In the genomic region with DNA sequence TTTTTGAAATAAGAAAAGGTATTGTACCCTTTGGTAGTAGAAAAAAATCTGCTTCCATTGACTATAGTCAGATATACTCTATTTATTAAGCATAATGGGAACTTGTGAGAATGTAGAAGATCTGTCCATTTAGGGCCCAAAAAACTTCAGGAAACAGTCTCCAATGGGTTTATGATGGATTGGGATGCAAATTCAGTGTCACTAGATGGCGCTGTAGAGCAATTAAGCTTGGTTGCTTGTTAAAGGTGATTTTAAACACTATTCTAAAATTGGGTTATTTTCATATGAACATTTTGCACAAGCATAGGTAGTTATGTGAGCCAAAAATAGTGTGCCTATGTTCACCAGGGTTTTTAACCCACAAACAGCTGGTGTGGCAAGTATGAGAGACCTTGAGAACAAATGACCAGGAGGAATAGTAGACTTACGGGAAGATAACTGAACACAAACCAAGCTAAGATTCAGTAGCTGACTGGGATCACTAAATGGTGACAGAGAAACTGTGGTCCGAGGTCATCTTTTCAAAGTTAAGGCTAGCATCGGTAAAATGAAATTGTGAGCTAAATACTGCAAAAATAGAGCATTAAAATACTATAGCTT, we compare ENCODE assay signal across 8 cellular contexts.
DNase-seq lines count a peak whose midpoint lies in the region; ATAC-seq and TF ChIP-seq lines count a peak whose summit lies in the region.

No MANE protein-coding gene starts in this region.

- H3K27ac Mint-ChIP-seq in activated T-helper 1 cell treated with anti-CD3 and anti-CD28 coated beads, Interleukin-12 subunit alpha, Interleukin-12 subunit beta, Interleukin-2, Interleukin-4 antibody, amounts not matched to agents 30 ng/mL and 10 ng/mL and 1 ng/mL, durations not matched to agents 14 hours and 24 hours and 36 hours = no peak overlapping the region

- peaks cover 4% of the 10 kb centered on the region for H3K4me1 Mint-ChIP-seq in activated T-helper 1 cell treated with anti-CD3 and anti-CD28 coated beads, Interleukin-12 subunit alpha, Interleukin-12 subunit beta, Interleukin-2, Interleukin-4 antibody, amounts not matched to agents 30 ng/mL and 10 ng/mL and 1 ng/mL, durations not matched to agents 14 hours and 24 hours and 36 hours (ENCODE audit: low read depth)

- H3K36me3 ChIP-seq in BJ (ENCODE audit: control insufficient read depth, insufficient read depth, low read length) = no peaks in the 10 kb centered on the region
- no peaks in the 10 kb centered on the region for H3K36me3 ChIP-seq in lung (ENCODE audit: control insufficient read depth in 2 of 2, insufficient read depth in 2 of 2, low read length in 2 of 2)

- no peak overlapping the region for H3K4me3 Mint-ChIP-seq in activated T-helper 1 cell treated with anti-CD3 and anti-CD28 coated beads, Interleukin-12 subunit alpha, Interleukin-12 subunit beta, Interleukin-2, Interleukin-4 antibody, amounts not matched to agents 30 ng/mL and 10 ng/mL and 1 ng/mL, durations not matched to agents 14 hours and 24 hours and 36 hours

- ATAC-seq in lung (ENCODE audit: insufficient read depth, low FRiP score) = no peak
- no peak for ATAC-seq in HG02588 (IDR thresholded peaks at IDR 0.05; ENCODE audit: unreplicated experiment)
- ATAC-seq in GM18502 (IDR thresholded peaks at IDR 0.05; ENCODE audit: poor library complexity, unreplicated experiment) = no peak

- H3K27ac ChIP-seq in lung (ENCODE audit: low read depth in 1 of 2, low read length in 1 of 2) = no peak overlapping the region

- no peaks in the 10 kb centered on the region for H3K9me3 Mint-ChIP-seq in activated T-helper 1 cell treated with anti-CD3 and anti-CD28 coated beads, Interleukin-12 subunit alpha, Interleukin-12 subunit beta, Interleukin-2, Interleukin-4 antibody, amounts not matched to agents 30 ng/mL and 10 ng/mL and 1 ng/mL, durations not matched to agents 14 hours and 24 hours and 36 hours

- H3K4me1 ChIP-seq in lung (ENCODE audit: control insufficient read depth in 2 of 2, insufficient read depth in 2 of 2, low read length in 2 of 2) = no peaks in the 10 kb centered on the region

- 65 to 69% methylated on average over 4 of the region's 4 CpGs for WGBS in lung, 2 donors

- H3K27me3 ChIP-seq in BJ (ENCODE audit: control insufficient read depth, insufficient read depth, low read length) (peaks cover 2% of the 10 kb centered on the region; the same call in 1 of the 2 replicates), lung (ENCODE audit: control insufficient read depth, insufficient read depth) (no peaks in the 10 kb centered on the region)

- TF ChIP-seq CTCF in BJ (IDR thresholded peaks at IDR 0.05; ENCODE audit: insufficient read depth, low read depth, low read length) (peak; percentile 76), GM10266 (IDR thresholded peaks at IDR 0.05; ENCODE audit: control insufficient read depth, insufficient read depth, low read depth, missing control alignments) (peak; percentile 68), lung (IDR thresholded peaks at IDR 0.05; ENCODE audit: control extremely low read depth, extremely low read depth) (peak; percentile 39)

- no peaks in the 10 kb centered on the region for H3K9me3 ChIP-seq in lung (ENCODE audit: control insufficient read depth in 2 of 2, insufficient read depth in 1 of 2, low read length in 1 of 2)

- CTCF ChIA-PET in BJ (lab: Yijun Ruan, JAX) = interaction anchor here (0.6 to 3.1 kb wide), 18 partner anchors 9 to 1002 kb away, joined by 3 to 40 read pairs (median 4); no protein-coding TSS in a partner anchor

- no peak for DNase-seq in BJ (ENCODE audit: low read depth)
- DNase-seq in GM10266 (ENCODE audit: extremely low spot score) = no peak
- DNase-seq in NCI-H2171 (lab: John Stamatoyannopoulos, UW) = peak; percentile 8
- peak; percentile 34 for DNase-seq in brain pericyte (ENCODE audit: low read depth, low spot score)
- peak; percentile 33 for DNase-seq in lung (ENCODE audit: low spot score)
- no peak for DNase-seq in activated T-helper 1 cell treated with anti-CD3 and anti-CD28 coated beads, Interleukin-12 subunit alpha, Interleukin-12 subunit beta, Interleukin-2, Interleukin-4 antibody, amounts not matched to agents 30 ng/mL and 10 ng/mL and 1 ng/mL, durations not matched to agents 14 hours and 24 hours and 36 hours (ENCODE audit: low spot score)

- H3K4me3 ChIP-seq in BJ (ENCODE audit: low read depth, low read length) (no peak overlapping the region), lung (no peak overlapping the region)

- peaks cover 15% of the 10 kb centered on the region for H3K27me3 Mint-ChIP-seq in activated T-helper 1 cell treated with anti-CD3 and anti-CD28 coated beads, Interleukin-12 subunit alpha, Interleukin-12 subunit beta, Interleukin-2, Interleukin-4 antibody, amounts not matched to agents 30 ng/mL and 10 ng/mL and 1 ng/mL, durations not matched to agents 14 hours and 24 hours and 36 hours (ENCODE audit: insufficient read depth)

- no peaks in the 10 kb centered on the region for H3K36me3 Mint-ChIP-seq in activated T-helper 1 cell treated with anti-CD3 and anti-CD28 coated beads, Interleukin-12 subunit alpha, Interleukin-12 subunit beta, Interleukin-2, Interleukin-4 antibody, amounts not matched to agents 30 ng/mL and 10 ng/mL and 1 ng/mL, durations not matched to agents 14 hours and 24 hours and 36 hours (ENCODE audit: low read depth)

- POLR2A ChIA-PET in BJ (lab: Charles Lee) = no interaction called here

- intact Hi-C loops in activated T-helper 1 cell treated with anti-CD3 and anti-CD28 coated beads, Interleukin-12 subunit alpha, Interleukin-12 subunit beta, Interleukin-2, Interleukin-4 antibody, amounts not matched to agents 30 ng/mL and 10 ng/mL and 1 ng/mL, durations not matched to agents 14 hours and 24 hours and 36 hours (cut with micrococcal nuclease) = loop anchor here (1.0 to 5.0 kb wide), 5 partner anchors 37 to 821 kb away; partner anchors contain the start of gene LSM6

Comparison
In these comparisons a context has a peak if more than half of its experiments do, and no peak if none do; other contexts are left out.
1. DNase-seq: peak in NCI-H2171 (single experiment), brain pericyte (single experiment) and lung (single experiment); none in BJ (single experiment), GM10266 (single experiment) and activated T-helper 1 cell treated with anti-CD3 and anti-CD28 coated beads, Interleukin-12 subunit alpha, Interleukin-12 subunit beta, Interleukin-2, Interleukin-4 antibody, amounts not matched to agents 30 ng/mL and 10 ng/mL and 1 ng/mL, durations not matched to agents 14 hours and 24 hours and 36 hours (single experiment).
2. Peak in every context shown above with its lines, with median percentiles within 50 percentile points of each other: CTCF ChIP-seq.